In genomic region chr19:30453768-30454167, GRCh38 we compare ENCODE assay signal across 8 cellular contexts.
"Had no signal": no experiment of that assay in that cellular context is flagged by ENCODE, and none has a peak within 500 bp of the region (broad histone marks: within the 10 kb centered on the region; RNA-seq: fewer than 3 reads in every experiment).

No MANE protein-coding gene starts in this region.

- H3K4me3 ChIP-seq: HAP-1, K562 had no signal

- ATAC-seq: HCT116, K562 had no signal

- DNase-seq: GOT3, HFFc6, IMR-90, Kasumi-1, KG1 had no signal

- H3K36me3 ChIP-seq: HAP-1 had no signal

- H3K9me3 ChIP-seq: HAP-1 had no signal
